In genomic region chr1:45101947-45102346, GRCh38 we compare ENCODE assay signal across 34 cellular contexts.
"Had no signal": no experiment of that assay in that cellular context is flagged by ENCODE, and none has a peak within 500 bp of the region (broad histone marks: within the 10 kb centered on the region; RNA-seq: fewer than 3 reads in every experiment).

No MANE protein-coding gene starts in this region.

- H3K36me3 ChIP-seq: MG63 had no signal

- DNase-seq: Karpas-422, Kasumi-1, MG63, MM.1S, MV-4-11, NCI-H1048, NCI-H1092, NCI-H1092 treated with DMSO at 0.1 percent for 48 hours, NCI-H1105, NCI-H1105 treated with DMSO at 0.1 percent for 48 hours, NCI-H1417, NCI-H1417 treated with DMSO at 0.1 percent for 48 hours, NCI-H1436, NCI-H1436 treated with DMSO at 0.1 percent for 48 hours, NCI-H146, NCI-H1694, NCI-H1694 treated with DMSO at 0.1 percent for 48 hours, NCI-H187, NCI-H187 treated with DMSO at 0.1 percent for 48 hours, NCI-H1930, NCI-H2029, NCI-H2029 treated with DMSO at 0.1 percent for 48 hours, NCI-H2081, NCI-H2081 treated with DMSO at 0.1 percent for 48 hours, NCI-H2107, NCI-H2171, NCI-H2171 treated with DMSO at 0.1 percent for 48 hours, NCI-H2227 treated with DMSO at 0.1 percent for 48 hours, NCI-H226, NCI-H345, NCI-H446, NCI-H446 treated with DMSO at 0.1 percent for 48 hours, NCI-H510A, NCI-H510A treated with DMSO at 0.1 percent for 48 hours had no signal

- H3K27me3 ChIP-seq: MG63 had no signal

- H3K4me3 ChIP-seq: MG63 had no signal

- H3K9me3 ChIP-seq: MG63 had no signal
